Comparison of ENCODE assay signal across 2 cellular contexts in the genomic region with DNA sequence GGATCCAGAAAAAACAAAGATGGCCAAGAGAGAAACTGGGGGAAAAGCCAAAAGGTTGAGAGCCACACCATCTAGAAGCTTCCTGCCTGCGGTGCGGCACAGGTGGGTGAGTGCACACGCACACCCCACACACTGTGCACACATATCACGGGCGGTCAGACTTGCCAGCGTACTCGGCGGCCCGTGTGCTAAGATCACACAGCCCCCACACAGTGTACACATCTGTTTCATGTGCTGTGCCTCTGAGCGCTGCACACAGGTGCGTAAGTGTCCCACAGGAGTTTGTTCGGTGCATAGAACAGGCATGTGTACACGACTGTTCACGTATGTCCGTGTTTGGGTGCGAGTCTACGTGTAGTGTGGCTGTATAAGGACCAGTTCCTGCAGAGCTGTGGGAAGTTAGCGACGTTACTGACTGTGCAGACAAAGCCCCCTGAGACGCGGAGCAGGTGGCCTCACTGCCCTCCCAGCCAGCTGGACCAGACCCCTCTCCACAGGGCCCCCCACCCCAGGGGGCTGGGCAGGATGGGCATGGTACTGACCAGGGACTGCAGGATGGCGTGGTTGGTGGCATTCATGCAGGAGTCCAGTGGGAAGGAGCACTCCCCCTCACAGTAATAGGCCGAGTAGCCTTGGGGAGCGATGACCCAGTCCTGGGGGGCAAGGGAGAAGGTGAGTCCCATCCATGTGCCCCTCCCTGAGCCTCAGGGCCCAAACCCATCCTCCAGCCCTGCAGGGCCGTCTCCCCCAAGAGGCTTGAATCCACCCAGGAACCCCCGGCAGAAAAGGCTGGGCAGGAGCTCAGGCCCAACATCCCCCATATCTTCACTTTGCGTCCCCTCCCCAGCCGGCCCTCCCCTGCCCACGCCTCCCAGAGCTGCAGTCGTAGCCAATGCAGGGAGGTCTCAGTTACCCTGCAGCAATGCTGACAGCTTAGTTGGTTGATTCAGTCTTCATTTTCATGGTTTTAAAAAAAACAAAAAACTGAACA.
TF ChIP-seq lines count a peak whose summit lies in the region.

No MANE protein-coding gene starts in this region.

TF ChIP-seq in HEK293, 187 proteins besides CTCF, POLR2A, EP300 and RAD21:
- TF ChIP-seq GLIS2 (tag by site-specific recombination; IDR thresholded peaks at IDR 0.05) (0 out of 2 replicates have a peak, but pooled peaks have one; percentile 12), ZNF707 (tag by site-specific recombination; IDR thresholded peaks at IDR 0.05) (no peak)

TF ChIP-seq in K562, 482 proteins besides CTCF, POLR2A, EP300 and RAD21:
- TF ChIP-seq NFXL1 (CRISPR knock-in tag; IDR thresholded peaks at IDR 0.05) (no peak), ZSCAN29 (IDR thresholded peaks at IDR 0.05) (no peak), POLR2G (IDR thresholded peaks at IDR 0.05; ENCODE audit: low read depth, low read length) (0 out of 2 replicates have a peak, but pooled peaks have one; percentile 26), CREBBP (IDR thresholded peaks at IDR 0.05; ENCODE audit: low read depth, low read length) (no peak)
- TF ChIP-seq, protein P1, sequence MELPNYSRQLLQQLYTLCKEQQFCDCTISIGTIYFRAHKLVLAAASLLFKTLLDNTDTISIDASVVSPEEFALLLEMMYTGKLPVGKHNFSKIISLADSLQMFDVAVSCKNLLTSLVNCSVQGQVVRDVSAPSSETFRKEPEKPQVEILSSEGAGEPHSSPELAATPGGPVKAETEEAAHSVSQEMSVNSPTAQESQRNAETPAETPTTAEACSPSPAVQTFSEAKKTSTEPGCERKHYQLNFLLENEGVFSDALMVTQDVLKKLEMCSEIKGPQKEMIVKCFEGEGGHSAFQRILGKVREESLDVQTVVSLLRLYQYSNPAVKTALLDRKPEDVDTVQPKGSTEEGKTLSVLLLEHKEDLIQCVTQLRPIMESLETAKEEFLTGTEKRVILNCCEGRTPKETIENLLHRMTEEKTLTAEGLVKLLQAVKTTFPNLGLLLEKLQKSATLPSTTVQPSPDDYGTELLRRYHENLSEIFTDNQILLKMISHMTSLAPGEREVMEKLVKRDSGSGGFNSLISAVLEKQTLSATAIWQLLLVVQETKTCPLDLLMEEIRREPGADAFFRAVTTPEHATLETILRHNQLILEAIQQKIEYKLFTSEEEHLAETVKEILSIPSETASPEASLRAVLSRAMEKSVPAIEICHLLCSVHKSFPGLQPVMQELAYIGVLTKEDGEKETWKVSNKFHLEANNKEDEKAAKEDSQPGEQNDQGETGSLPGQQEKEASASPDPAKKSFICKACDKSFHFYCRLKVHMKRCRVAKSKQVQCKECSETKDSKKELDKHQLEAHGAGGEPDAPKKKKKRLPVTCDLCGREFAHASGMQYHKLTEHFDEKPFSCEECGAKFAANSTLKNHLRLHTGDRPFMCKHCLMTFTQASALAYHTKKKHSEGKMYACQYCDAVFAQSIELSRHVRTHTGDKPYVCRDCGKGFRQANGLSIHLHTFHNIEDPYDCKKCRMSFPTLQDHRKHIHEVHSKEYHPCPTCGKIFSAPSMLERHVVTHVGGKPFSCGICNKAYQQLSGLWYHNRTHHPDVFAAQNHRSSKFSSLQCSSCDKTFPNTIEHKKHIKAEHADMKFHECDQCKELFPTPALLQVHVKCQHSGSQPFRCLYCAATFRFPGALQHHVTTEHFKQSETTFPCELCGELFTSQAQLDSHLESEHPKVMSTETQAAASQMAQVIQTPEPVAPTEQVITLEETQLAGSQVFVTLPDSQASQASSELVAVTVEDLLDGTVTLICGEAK (IDR thresholded peaks at IDR 0.05) = no peak
- TF ChIP-seq, protein P1 (CRISPR knock-in tag; IDR thresholded peaks at IDR 0.05) = no peak
- TF ChIP-seq, protein P2, sequence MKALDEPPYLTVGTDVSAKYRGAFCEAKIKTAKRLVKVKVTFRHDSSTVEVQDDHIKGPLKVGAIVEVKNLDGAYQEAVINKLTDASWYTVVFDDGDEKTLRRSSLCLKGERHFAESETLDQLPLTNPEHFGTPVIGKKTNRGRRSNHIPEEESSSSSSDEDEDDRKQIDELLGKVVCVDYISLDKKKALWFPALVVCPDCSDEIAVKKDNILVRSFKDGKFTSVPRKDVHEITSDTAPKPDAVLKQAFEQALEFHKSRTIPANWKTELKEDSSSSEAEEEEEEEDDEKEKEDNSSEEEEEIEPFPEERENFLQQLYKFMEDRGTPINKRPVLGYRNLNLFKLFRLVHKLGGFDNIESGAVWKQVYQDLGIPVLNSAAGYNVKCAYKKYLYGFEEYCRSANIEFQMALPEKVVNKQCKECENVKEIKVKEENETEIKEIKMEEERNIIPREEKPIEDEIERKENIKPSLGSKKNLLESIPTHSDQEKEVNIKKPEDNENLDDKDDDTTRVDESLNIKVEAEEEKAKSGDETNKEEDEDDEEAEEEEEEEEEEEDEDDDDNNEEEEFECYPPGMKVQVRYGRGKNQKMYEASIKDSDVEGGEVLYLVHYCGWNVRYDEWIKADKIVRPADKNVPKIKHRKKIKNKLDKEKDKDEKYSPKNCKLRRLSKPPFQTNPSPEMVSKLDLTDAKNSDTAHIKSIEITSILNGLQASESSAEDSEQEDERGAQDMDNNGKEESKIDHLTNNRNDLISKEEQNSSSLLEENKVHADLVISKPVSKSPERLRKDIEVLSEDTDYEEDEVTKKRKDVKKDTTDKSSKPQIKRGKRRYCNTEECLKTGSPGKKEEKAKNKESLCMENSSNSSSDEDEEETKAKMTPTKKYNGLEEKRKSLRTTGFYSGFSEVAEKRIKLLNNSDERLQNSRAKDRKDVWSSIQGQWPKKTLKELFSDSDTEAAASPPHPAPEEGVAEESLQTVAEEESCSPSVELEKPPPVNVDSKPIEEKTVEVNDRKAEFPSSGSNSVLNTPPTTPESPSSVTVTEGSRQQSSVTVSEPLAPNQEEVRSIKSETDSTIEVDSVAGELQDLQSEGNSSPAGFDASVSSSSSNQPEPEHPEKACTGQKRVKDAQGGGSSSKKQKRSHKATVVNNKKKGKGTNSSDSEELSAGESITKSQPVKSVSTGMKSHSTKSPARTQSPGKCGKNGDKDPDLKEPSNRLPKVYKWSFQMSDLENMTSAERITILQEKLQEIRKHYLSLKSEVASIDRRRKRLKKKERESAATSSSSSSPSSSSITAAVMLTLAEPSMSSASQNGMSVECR (CRISPR knock-in tag; IDR thresholded peaks at IDR 0.05) = no peak
